In genomic region chr20:3820048-3820900, GRCh38 we compare ENCODE assay signal across 1 cellular context.
TF ChIP-seq lines count a peak whose summit lies in the region.

A gene with protein sequence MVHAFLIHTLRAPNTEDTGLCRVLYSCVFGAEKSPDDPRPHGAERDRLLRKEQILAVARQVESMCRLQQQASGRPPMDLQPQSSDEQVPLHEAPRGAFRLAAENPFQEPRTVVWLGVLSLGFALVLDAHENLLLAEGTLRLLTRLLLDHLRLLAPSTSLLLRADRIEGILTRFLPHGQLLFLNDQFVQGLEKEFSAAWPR (plus strand): TSS chr20:3820547. CDS start chr20:3822118, 1,571 bp downstream.

TF ChIP-seq in A549, 52 proteins besides CTCF, POLR2A, EP300 and RAD21 (continued from another document):
- TF ChIP-seq, protein P1, sequence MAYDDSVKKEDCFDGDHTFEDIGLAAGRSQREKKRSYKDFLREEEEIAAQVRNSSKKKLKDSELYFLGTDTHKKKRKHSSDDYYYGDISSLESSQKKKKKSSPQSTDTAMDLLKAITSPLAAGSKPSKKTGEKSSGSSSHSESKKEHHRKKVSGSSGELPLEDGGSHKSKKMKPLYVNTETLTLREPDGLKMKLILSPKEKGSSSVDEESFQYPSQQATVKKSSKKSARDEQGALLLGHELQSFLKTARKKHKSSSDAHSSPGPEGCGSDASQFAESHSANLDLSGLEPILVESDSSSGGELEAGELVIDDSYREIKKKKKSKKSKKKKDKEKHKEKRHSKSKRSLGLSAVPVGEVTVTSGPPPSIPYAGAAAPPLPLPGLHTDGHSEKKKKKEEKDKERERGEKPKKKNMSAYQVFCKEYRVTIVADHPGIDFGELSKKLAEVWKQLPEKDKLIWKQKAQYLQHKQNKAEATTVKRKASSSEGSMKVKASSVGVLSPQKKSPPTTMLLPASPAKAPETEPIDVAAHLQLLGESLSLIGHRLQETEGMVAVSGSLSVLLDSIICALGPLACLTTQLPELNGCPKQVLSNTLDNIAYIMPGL (CRISPR knock-in tag; IDR thresholded peaks at IDR 0.05; ENCODE audit: borderline replicate concordance): peak; percentile 86
- TF ChIP-seq ZFP36 (IDR thresholded peaks at IDR 0.05; ENCODE audit: borderline replicate concordance, partially characterized antibody) (no peak), EHMT2 (IDR thresholded peaks at IDR 0.05; ENCODE audit: low read depth) (no peak), TFCP2L1 (CRISPR knock-in tag; IDR thresholded peaks at IDR 0.05) (peak; percentile 18; the same call in 1 of the 2 replicates), MYC (IDR thresholded peaks at IDR 0.05; ENCODE audit: borderline replicate concordance, low read length) (peak; percentile 55), CHD4 (IDR thresholded peaks at IDR 0.05; ENCODE audit: borderline replicate concordance) (no peak), MAZ (IDR thresholded peaks at IDR 0.05; ENCODE audit: borderline replicate concordance, low read depth, low read length) (peak; percentile 96; the same call in 1 of the 2 replicates), FOXS1 (CRISPR knock-in tag; IDR thresholded peaks at IDR 0.05) (peak; percentile 66)
- TF ChIP-seq, protein P2, sequence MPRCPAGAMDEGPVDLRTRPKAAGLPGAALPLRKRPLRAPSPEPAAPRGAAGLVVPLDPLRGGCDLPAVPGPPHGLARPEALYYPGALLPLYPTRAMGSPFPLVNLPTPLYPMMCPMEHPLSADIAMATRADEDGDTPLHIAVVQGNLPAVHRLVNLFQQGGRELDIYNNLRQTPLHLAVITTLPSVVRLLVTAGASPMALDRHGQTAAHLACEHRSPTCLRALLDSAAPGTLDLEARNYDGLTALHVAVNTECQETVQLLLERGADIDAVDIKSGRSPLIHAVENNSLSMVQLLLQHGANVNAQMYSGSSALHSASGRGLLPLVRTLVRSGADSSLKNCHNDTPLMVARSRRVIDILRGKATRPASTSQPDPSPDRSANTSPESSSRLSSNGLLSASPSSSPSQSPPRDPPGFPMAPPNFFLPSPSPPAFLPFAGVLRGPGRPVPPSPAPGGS (IDR thresholded peaks at IDR 0.05): peak; percentile 93
TF ChIP-seq in A549: peak in this region for 20.
